Comparison of ENCODE assay signal across 1 cellular context in genomic region chr11:124661553-124661952, GRCh38.
TF ChIP-seq lines count a peak whose summit lies in the region.

No MANE protein-coding gene starts in this region.

TF ChIP-seq in HepG2, 621 proteins besides CTCF, POLR2A, EP300 and RAD21:
- TF ChIP-seq SNAPC5 (CRISPR knock-in tag; IDR thresholded peaks at IDR 0.05; ENCODE audit: borderline replicate concordance) (no peak), ZNF281 (CRISPR knock-in tag; IDR thresholded peaks at IDR 0.05; ENCODE audit: borderline replicate concordance) (no peak), LCORL (IDR thresholded peaks at IDR 0.05) (peak; percentile 92), LCORL (CRISPR knock-in tag; IDR thresholded peaks at IDR 0.05) (no peak), HNF4G (IDR thresholded peaks at IDR 0.05; ENCODE audit: borderline replicate concordance, low read depth, low read length) (no peak), HNF4G (CRISPR knock-in tag; IDR thresholded peaks at IDR 0.05; ENCODE audit: borderline replicate concordance, low read depth) (no peak), ZNF672 (CRISPR knock-in tag; IDR thresholded peaks at IDR 0.05) (no peak), NPAS2 (CRISPR knock-in tag; IDR thresholded peaks at IDR 0.05; ENCODE audit: borderline replicate concordance) (no peak)
